In the genomic region with DNA sequence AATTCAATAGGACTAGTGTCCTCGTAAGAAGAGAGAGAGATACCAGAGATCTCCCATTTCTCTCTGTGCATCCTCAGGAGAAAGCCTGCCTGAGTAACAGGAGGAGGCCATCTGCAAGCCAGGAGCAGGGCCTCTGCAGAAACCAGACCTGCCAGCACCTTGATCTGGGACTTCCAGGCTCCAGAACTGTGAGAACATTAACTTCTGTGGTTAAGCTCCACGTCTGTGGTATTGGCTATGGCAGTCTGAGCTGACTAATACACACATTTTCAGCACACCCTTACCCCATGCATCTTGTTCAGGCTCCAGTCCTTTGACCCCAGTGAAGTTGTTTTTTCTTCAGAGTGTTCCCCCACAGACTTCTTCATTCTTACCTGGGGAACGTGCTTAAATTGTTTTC, we compare ENCODE assay signal across 28 cellular contexts. TPM values are rescaled to one million over a fixed set of nuclear protein-coding genes. Genes with fewer than 3 reads are reported as not detected.
"Had no signal": no experiment of that assay in that cellular context is flagged by ENCODE, and none has a peak within 500 bp of the region (broad histone marks: within the 10 kb centered on the region; RNA-seq: fewer than 3 reads in every experiment).

No MANE protein-coding gene starts in this region.

- H3K36me3 ChIP-seq: gastrocnemius medialis, heart right ventricle, neural progenitor cell, suprapubic skin, transverse colon, upper lobe of right lung, uterus had no signal

- H3K9me3 ChIP-seq: gastrocnemius medialis, heart right ventricle, suprapubic skin, transverse colon, upper lobe of right lung, uterus had no signal

- H3K27ac ChIP-seq: dorsolateral prefrontal cortex, gastrocnemius medialis, heart right ventricle, neural progenitor cell, parathyroid adenoma, suprapubic skin, transverse colon, upper lobe of right lung, uterus had no signal

- H3K4me3 ChIP-seq: dorsolateral prefrontal cortex, gastrocnemius medialis, heart right ventricle, lung, neural progenitor cell, suprapubic skin, transverse colon, upper lobe of right lung, uterus had no signal

- DNase-seq: dorsolateral prefrontal cortex; effector CD4-positive, alpha-beta T cell; foreskin fibroblast; gastrocnemius medialis; glutamatergic neuron; heart right ventricle; hippocampal formation; mesenchymal stem cell; midbrain; naive thymus-derived CD4-positive, alpha-beta T cell; right cardiac atrium; small intestine; stimulated activated CD4-positive, alpha-beta T cell treated with anti-CD3 and anti-CD28 coated beads, Interleukin-15, amount 100 ng/mL, for 24 hours; stimulated activated CD4-positive, alpha-beta T cell treated with anti-CD3 and anti-CD28 coated beads, Interleukin-2, amount 100 ng/mL, for 48 hours; stimulated activated naive CD4-positive, alpha-beta T cell; stimulated activated naive CD8-positive, alpha-beta T cell treated with anti-CD3 and anti-CD28 coated beads, Interleukin-15, amount 100 ng/mL, for 72 hours; transverse colon; upper lobe of right lung; uterus had no signal

- FAIRE-seq: colon, islet of Langerhans, small intestine had no signal

- ATAC-seq: esophagus mucosa; gastrocnemius medialis; heart right ventricle; left lobe of liver; naive thymus-derived CD4-positive, alpha-beta T cell; right cardiac atrium; stimulated activated naive CD8-positive, alpha-beta T cell treated with anti-CD3 and anti-CD28 coated beads, Interleukin-15, amount 100 ng/mL, for 72 hours; upper lobe of right lung had no signal

RNA-seq across cellular contexts. Expression of a gene that starts 3.1 kb away (rescaled TPM):
- total RNA-seq: naive thymus-derived CD4-positive, alpha-beta T cell; osteoblast had no signal
- polyA plus RNA-seq: naive thymus-derived CD4-positive, alpha-beta T cell had no signal
